Comparison of ENCODE assay signal across 27 cellular contexts in genomic region chr5:52427615-52428014, GRCh38.
"Had no signal": no experiment of that assay in that cellular context is flagged by ENCODE, and none has a peak within 500 bp of the region (broad histone marks: within the 10 kb centered on the region; RNA-seq: fewer than 3 reads in every experiment).

No MANE protein-coding gene starts in this region.

- H3K9me3 ChIP-seq: suprapubic skin, testis, thoracic aorta, thyroid gland, tibial nerve, upper lobe of left lung, upper lobe of right lung, uterus, vagina had no signal

- H3K27me3 ChIP-seq: stomach, suprapubic skin, testis, thyroid gland, tibial artery, tibial nerve, transverse colon, upper lobe of left lung, upper lobe of right lung, uterus, vagina had no signal

- H3K36me3 ChIP-seq: stomach, suprapubic skin, thoracic aorta, thyroid gland, tibial artery, tibial nerve, transverse colon, upper lobe of left lung, upper lobe of right lung, uterus, vagina had no signal

- H3K4me3 ChIP-seq: stomach, suprapubic skin, testis, thoracic aorta, thyroid gland, tibial artery, tibial nerve, transverse colon, upper lobe of left lung, upper lobe of right lung, uterus, vagina had no signal

- H3K27ac ChIP-seq: stomach, suprapubic skin, testis, thoracic aorta, thyroid gland, tibial artery, tibial nerve, transverse colon, upper lobe of left lung, upper lobe of right lung, uterus, vagina had no signal

- DNase-seq: stimulated activated CD4-positive, alpha-beta T cell treated with anti-CD3 and anti-CD28 coated beads, Interleukin-2, amount 100 ng/mL, for 48 hours; stimulated activated CD4-positive, alpha-beta T cell treated with anti-CD3 and anti-CD28 coated beads, Interleukin-4, amount 100 ng/mL, for 1 hour; stimulated activated CD4-positive, alpha-beta T cell treated with anti-CD3 and anti-CD28 coated beads, Interleukin-4, amount 100 ng/mL, for 24 hours; stimulated activated CD4-positive, alpha-beta T cell treated with anti-CD3 and anti-CD28 coated beads, Interleukin-4, amount 100 ng/mL, for 4 hours; stimulated activated CD8-positive, alpha-beta memory T cell treated with anti-CD3 and anti-CD28 coated beads, Interleukin-4, amount 100 ng/mL, for 48 hours; stimulated activated naive B cell treated with anti-CD40 and anti-IgM and Interleukin-4, amounts not matched to agents 10 μg/mL and 1 μg/mL and 100 μg/mL, for 72 hours; stimulated activated naive CD4-positive, alpha-beta T cell; stimulated activated naive CD4-positive, alpha-beta T cell treated with Interleukin-2 at 50 U/mL for 16 hours; stimulated activated naive CD8-positive, alpha-beta T cell treated with anti-CD3 and anti-CD28 coated beads, Interleukin-15, amount 100 ng/mL, for 72 hours; stimulated activated naive CD8-positive, alpha-beta T cell treated with anti-CD3 and anti-CD28 coated beads, Interleukin-15, Interleukin-2, amounts not matched to agents 100 U/mL and 50 U/mL, for 24 hours; stomach; substantia nigra; testis; thyroid gland; tibial artery; transverse colon; trophoblast cell; upper lobe of left lung; upper lobe of right lung; uterus had no signal

- FAIRE-seq: urothelium cell line had no signal

- H3K4me1 ChIP-seq: stomach, suprapubic skin, testis, thyroid gland, tibial artery, tibial nerve, transverse colon, upper lobe of left lung, upper lobe of right lung, uterus, vagina had no signal

- ATAC-seq: stimulated activated effector memory CD8-positive, alpha-beta T cell treated with anti-CD3 and anti-CD28 coated beads, Interleukin-12 subunit alpha, Interleukin-12 subunit beta, amount 100 ng/mL, for 72 hours; stimulated activated memory B cell treated with anti-CD40 and anti-IgM and Interleukin-4, amounts not matched to agents 10 μg/mL and 1 μg/mL and 100 μg/mL, for 72 hours; stimulated activated naive B cell treated with anti-CD40 and anti-IgM and Interleukin-4, amounts not matched to agents 10 μg/mL and 1 μg/mL and 100 μg/mL, for 72 hours; stimulated activated naive CD8-positive, alpha-beta T cell treated with anti-CD3 and anti-CD28 coated beads, Interleukin-15, amount 100 ng/mL, for 72 hours; stimulated activated naive CD8-positive, alpha-beta T cell treated with anti-CD3 and anti-CD28 coated beads, Interleukin-15, Interleukin-2, amounts not matched to agents 100 U/mL and 50 U/mL, for 24 hours; upper lobe of right lung had no signal
